Comparison of ENCODE assay signal across 1 cellular context in the genomic region with DNA sequence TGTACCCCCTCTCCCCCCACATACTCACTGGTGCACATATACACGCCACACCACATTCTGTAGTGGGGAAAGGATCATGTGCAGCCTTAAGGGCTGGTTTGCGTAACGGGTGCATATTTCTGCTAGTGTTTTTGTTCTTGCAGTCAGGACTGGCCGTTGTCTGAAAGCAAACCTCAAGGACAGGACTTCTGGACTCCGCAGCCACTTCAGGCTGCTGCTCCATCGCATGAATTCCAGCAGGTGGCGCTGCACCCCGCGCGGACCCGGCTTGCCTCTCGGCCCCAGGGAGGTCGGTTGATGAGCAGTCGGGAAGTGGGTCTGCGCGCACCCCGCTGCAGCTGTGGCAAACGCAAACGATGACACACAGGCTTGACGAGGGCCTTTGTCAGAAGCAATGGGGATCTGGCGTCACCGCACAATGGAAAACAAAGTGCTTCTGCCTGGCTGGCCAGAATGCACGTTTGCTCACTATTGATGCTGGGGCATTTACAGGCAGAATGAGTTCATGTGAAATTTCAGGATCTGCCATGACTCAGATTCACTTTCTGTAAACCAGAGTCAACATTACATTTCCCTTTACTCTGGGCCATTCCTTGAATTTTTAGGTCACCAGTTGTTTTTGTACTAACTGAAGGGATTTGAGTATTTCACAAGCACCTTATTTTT.
TF ChIP-seq lines count a peak whose summit lies in the region.

No MANE protein-coding gene starts in this region.

TF ChIP-seq in HEK293, 187 proteins besides CTCF, POLR2A, EP300 and RAD21 (continued from another document and continues in another):
- TF ChIP-seq IKZF3 (tag by site-specific recombination; IDR thresholded peaks at IDR 0.05) (no peak; the same call in 1 of the 2 replicates), ZNF426 (tag by site-specific recombination; IDR thresholded peaks at IDR 0.05) (no peak), SALL2 (tag by site-specific recombination; IDR thresholded peaks at IDR 0.05; ENCODE audit: borderline replicate concordance) (no peak), ZNF211 (tag by site-specific recombination; IDR thresholded peaks at IDR 0.05; ENCODE audit: low read depth) (no peak), HOXA7 (CRISPR knock-in tag; IDR thresholded peaks at IDR 0.05; ENCODE audit: borderline replicate concordance) (no peak), ZNF513 (tag by site-specific recombination; IDR thresholded peaks at IDR 0.05) (no peak), ZNF248 (tag by site-specific recombination; IDR thresholded peaks at IDR 0.05) (no peak), ZBTB44 (tag by site-specific recombination; IDR thresholded peaks at IDR 0.05) (peak; percentile 82), ZNF239 (tag by site-specific recombination; IDR thresholded peaks at IDR 0.05) (no peak), ZNF561 (tag by site-specific recombination; IDR thresholded peaks at IDR 0.05; ENCODE audit: borderline replicate concordance) (peak; percentile 91), ZNF335 (tag by site-specific recombination; conservative IDR thresholded peaks at IDR 0.05) (peak; percentile 77), MEIS1 (CRISPR knock-in tag; IDR thresholded peaks at IDR 0.05; ENCODE audit: borderline replicate concordance) (no peak), BCL11B (tag by site-specific recombination; IDR thresholded peaks at IDR 0.05; ENCODE audit: low read depth) (no peak), ZNF292 (tag by site-specific recombination; IDR thresholded peaks at IDR 0.05; ENCODE audit: borderline replicate concordance, low read depth) (no peak), SETDB1 (IDR thresholded peaks at IDR 0.05; ENCODE audit: insufficient read length, low read length) (no peak), ZNF37A (tag by site-specific recombination; IDR thresholded peaks at IDR 0.05) (no peak), ZNF791 (tag by site-specific recombination; IDR thresholded peaks at IDR 0.05) (no peak), ZNF148 (tag by site-specific recombination; IDR thresholded peaks at IDR 0.05; ENCODE audit: borderline replicate concordance) (no peak), ZNF350 (tag by site-specific recombination; IDR thresholded peaks at IDR 0.05) (no peak), GLIS2 (tag by site-specific recombination; IDR thresholded peaks at IDR 0.05) (peak; percentile 90), ZNF354C (tag by site-specific recombination; IDR thresholded peaks at IDR 0.05; ENCODE audit: borderline replicate concordance, low read depth) (no peak), ZBTB21 (tag by site-specific recombination; IDR thresholded peaks at IDR 0.05) (peak; percentile 97), SCRT2 (tag by site-specific recombination; IDR thresholded peaks at IDR 0.05) (peak; percentile 35; the same call in 1 of the 2 replicates), ZNF776 (tag by site-specific recombination; IDR thresholded peaks at IDR 0.05; ENCODE audit: borderline replicate concordance) (no peak), ZNF501 (tag by site-specific recombination; IDR thresholded peaks at IDR 0.05) (peak; percentile 89), ZNF23 (tag by site-specific recombination; IDR thresholded peaks at IDR 0.05; ENCODE audit: borderline replicate concordance) (no peak), ZNF530 (tag by site-specific recombination; IDR thresholded peaks at IDR 0.05; ENCODE audit: low read depth) (no peak), ZFP3 (tag by site-specific recombination; IDR thresholded peaks at IDR 0.05; ENCODE audit: low read depth) (no peak), ZBTB7A (tag by site-specific recombination; IDR thresholded peaks at IDR 0.05; ENCODE audit: low read depth) (no peak), YY1 (tag by site-specific recombination; IDR thresholded peaks at IDR 0.05) (no peak), ZNF114 (tag by site-specific recombination; IDR thresholded peaks at IDR 0.05) (no peak), SP7 (tag by site-specific recombination; IDR thresholded peaks at IDR 0.05) (peak; percentile 85), ZNF10 (tag by site-specific recombination; IDR thresholded peaks at IDR 0.05) (0 out of 2 replicates have a peak, but pooled peaks have one; percentile 28), KLF10 (tag by site-specific recombination; IDR thresholded peaks at IDR 0.05) (no peak), ZNF654 (tag by site-specific recombination; IDR thresholded peaks at IDR 0.05; ENCODE audit: low read depth) (peak; percentile 98), BCL11A (tag by site-specific recombination; IDR thresholded peaks at IDR 0.05; ENCODE audit: low read depth) (no peak), ZBTB8A (tag by site-specific recombination; IDR thresholded peaks at IDR 0.05) (peak; percentile 24; the same call in 1 of the 2 replicates), ZNF433 (tag by site-specific recombination; IDR thresholded peaks at IDR 0.05; ENCODE audit: low read depth) (no peak), ZNF629 (tag by site-specific recombination; IDR thresholded peaks at IDR 0.05) (peak; percentile 99), ZFP41 (tag by site-specific recombination; IDR thresholded peaks at IDR 0.05; ENCODE audit: borderline replicate concordance) (no peak), HOXC10 (CRISPR knock-in tag; IDR thresholded peaks at IDR 0.05) (no peak), ZNF707 (tag by site-specific recombination; IDR thresholded peaks at IDR 0.05) (no peak), ZNF837 (tag by site-specific recombination; IDR thresholded peaks at IDR 0.05) (peak; percentile 96), ZNF514 (tag by site-specific recombination; IDR thresholded peaks at IDR 0.05) (no peak), ZNF133 (tag by site-specific recombination; IDR thresholded peaks at IDR 0.05) (no peak)
- TF ChIP-seq, protein P1, sequence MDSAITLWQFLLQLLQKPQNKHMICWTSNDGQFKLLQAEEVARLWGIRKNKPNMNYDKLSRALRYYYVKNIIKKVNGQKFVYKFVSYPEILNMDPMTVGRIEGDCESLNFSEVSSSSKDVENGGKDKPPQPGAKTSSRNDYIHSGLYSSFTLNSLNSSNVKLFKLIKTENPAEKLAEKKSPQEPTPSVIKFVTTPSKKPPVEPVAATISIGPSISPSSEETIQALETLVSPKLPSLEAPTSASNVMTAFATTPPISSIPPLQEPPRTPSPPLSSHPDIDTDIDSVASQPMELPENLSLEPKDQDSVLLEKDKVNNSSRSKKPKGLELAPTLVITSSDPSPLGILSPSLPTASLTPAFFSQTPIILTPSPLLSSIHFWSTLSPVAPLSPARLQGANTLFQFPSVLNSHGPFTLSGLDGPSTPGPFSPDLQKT (IDR thresholded peaks at IDR 0.05; ENCODE audit: borderline replicate concordance, low read depth, low read length) = no peak
- TF ChIP-seq, protein P2, sequence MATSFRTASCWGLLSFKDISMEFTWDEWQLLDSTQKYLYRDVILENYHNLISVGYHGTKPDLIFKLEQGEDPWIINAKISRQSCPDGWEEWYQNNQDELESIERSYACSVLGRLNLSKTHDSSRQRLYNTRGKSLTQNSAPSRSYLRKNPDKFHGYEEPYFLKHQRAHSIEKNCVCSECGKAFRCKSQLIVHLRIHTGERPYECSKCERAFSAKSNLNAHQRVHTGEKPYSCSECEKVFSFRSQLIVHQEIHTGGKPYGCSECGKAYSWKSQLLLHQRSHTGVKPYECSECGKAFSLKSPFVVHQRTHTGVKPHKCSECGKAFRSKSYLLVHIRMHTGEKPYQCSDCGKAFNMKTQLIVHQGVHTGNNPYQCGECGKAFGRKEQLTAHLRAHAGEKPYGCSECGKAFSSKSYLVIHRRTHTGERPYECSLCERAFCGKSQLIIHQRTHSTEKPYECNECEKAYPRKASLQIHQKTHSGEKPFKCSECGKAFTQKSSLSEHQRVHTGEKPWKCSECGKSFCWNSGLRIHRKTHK (tag by site-specific recombination; IDR thresholded peaks at IDR 0.05) = no peak
- TF ChIP-seq, protein P3, sequence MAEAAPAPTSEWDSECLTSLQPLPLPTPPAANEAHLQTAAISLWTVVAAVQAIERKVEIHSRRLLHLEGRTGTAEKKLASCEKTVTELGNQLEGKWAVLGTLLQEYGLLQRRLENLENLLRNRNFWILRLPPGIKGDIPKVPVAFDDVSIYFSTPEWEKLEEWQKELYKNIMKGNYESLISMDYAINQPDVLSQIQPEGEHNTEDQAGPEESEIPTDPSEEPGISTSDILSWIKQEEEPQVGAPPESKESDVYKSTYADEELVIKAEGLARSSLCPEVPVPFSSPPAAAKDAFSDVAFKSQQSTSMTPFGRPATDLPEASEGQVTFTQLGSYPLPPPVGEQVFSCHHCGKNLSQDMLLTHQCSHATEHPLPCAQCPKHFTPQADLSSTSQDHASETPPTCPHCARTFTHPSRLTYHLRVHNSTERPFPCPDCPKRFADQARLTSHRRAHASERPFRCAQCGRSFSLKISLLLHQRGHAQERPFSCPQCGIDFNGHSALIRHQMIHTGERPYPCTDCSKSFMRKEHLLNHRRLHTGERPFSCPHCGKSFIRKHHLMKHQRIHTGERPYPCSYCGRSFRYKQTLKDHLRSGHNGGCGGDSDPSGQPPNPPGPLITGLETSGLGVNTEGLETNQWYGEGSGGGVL (tag by site-specific recombination; IDR thresholded peaks at IDR 0.05) = peak; percentile 45; the same call in 1 of the 2 replicates
- TF ChIP-seq, protein P4, sequence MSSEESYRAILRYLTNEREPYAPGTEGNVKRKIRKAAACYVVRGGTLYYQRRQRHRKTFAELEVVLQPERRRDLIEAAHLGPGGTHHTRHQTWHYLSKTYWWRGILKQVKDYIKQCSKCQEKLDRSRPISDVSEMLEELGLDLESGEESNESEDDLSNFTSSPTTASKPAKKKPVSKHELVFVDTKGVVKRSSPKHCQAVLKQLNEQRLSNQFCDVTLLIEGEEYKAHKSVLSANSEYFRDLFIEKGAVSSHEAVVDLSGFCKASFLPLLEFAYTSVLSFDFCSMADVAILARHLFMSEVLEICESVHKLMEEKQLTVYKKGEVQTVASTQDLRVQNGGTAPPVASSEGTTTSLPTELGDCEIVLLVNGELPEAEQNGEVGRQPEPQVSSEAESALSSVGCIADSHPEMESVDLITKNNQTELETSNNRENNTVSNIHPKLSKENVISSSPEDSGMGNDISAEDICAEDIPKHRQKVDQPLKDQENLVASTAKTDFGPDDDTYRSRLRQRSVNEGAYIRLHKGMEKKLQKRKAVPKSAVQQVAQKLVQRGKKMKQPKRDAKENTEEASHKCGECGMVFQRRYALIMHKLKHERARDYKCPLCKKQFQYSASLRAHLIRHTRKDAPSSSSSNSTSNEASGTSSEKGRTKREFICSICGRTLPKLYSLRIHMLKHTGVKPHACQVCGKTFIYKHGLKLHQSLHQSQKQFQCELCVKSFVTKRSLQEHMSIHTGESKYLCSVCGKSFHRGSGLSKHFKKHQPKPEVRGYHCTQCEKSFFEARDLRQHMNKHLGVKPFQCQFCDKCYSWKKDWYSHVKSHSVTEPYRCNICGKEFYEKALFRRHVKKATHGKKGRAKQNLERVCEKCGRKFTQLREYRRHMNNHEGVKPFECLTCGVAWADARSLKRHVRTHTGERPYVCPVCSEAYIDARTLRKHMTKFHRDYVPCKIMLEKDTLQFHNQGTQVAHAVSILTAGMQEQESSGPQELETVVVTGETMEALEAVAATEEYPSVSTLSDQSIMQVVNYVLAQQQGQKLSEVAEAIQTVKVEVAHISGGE (tag by site-specific recombination; conservative IDR thresholded peaks at IDR 0.05; ENCODE audit: low read depth) = peak; percentile 38; the same call in 1 of the 2 replicates
